ENCODE assay signal across 8 cellular contexts in the genomic region with DNA sequence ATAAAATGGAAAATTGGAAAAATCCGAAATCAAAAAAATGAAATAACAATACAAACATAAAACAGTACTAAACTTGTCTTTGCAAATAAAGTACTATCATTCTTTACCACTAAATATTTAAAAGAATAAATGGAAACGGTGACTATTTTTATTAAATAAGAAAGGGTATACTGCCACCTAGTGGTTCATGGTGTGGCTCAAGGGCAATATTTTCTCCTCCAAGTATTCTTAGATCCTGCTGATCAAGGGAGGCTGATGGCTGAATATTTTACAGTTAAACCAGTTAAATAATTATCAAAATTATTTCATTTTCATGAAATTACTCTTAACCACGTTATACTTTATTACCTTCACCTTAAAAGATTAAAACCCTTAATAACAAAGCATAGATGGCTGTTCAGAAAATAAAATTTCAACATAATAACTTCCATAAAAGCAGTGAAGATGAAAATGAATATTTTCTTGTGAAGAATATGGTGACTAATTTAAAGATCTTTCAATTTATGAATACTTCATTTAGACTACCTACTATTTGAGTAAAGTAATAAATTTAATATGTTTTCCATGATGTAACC.
DNase-seq lines count a peak whose midpoint lies in the region; ATAC-seq, FAIRE-seq and TF ChIP-seq lines count a peak whose summit lies in the region.

No MANE protein-coding gene starts in this region.

- no peak overlapping the region for H2BK15ac ChIP-seq in neuronal stem cell (ENCODE audit: low read length)

- H2AFZ ChIP-seq in neuronal stem cell (ENCODE audit: low read length) = no peak overlapping the region

- no peaks in the 10 kb centered on the region for H3K27me3 ChIP-seq in neuronal stem cell (ENCODE audit: control insufficient read depth in 3 of 3, insufficient read depth in 3 of 3, low read depth in 1 of 3, low read length in 3 of 3)

- H2BK120ac ChIP-seq in neuronal stem cell (ENCODE audit: low read depth, low read length) = no peak overlapping the region

- H4K8ac ChIP-seq in neuronal stem cell (ENCODE audit: low read depth, low read length) = no peak overlapping the region

- H3K18ac ChIP-seq in neuronal stem cell (ENCODE audit: low read length) = no peak overlapping the region

- H3K36me3 ChIP-seq in neuronal stem cell (replicated peaks in 1 of 2; ENCODE audit: control insufficient read depth in 2 of 2, insufficient read depth in 2 of 2, low read length in 2 of 2) = no peaks in the 10 kb centered on the region

- no peak overlapping the region for H2AK5ac ChIP-seq in neuronal stem cell (ENCODE audit: low read depth, low read length)

- H3K23ac ChIP-seq in neuronal stem cell (ENCODE audit: low read depth, low read length, poor library complexity) = no peak overlapping the region

- no peaks in the 10 kb centered on the region for H3K79me1 ChIP-seq in neuronal stem cell (ENCODE audit: low read depth, low read length)

- H3K4me1 ChIP-seq in neuronal stem cell (ENCODE audit: control insufficient read depth in 2 of 2, insufficient read depth in 1 of 2, low read depth in 1 of 2, low read length in 2 of 2) = no peaks in the 10 kb centered on the region

- DNase-seq in GM10266 (ENCODE audit: extremely low spot score) (peak; percentile 17), M059J (ENCODE audit: low read depth) (peak; percentile 52), RPMI8226 (peak; percentile 66), epithelial cell of esophagus (ENCODE audit: low read depth) (peak; percentile 50), neuronal stem cell (ENCODE audit: low spot score) (peak; percentile 39)

- no peak overlapping the region for H2BK12ac ChIP-seq in neuronal stem cell (ENCODE audit: low read length)

- H2BK5ac ChIP-seq in neuronal stem cell (ENCODE audit: low read length) = no peak overlapping the region

- H3K9ac ChIP-seq in neuronal stem cell (ENCODE audit: low read depth, low read length, poor library complexity) = no peak overlapping the region

- H3K4me3 ChIP-seq in epithelial cell of esophagus (ENCODE audit: low read length) (no peak overlapping the region), neuronal stem cell (ENCODE audit: low read length in 2 of 2) (no peak overlapping the region)

- whole genome bisulfite sequencing in neuronal stem cell (ENCODE audit: extremely low coverage in 2 of 2, insufficient read length in 2 of 2, insufficient replicate concordance in 1 of 2), 2 donors = no CpG with 5 or more reads among the region's 3 CpGs

- H3K4ac ChIP-seq in neuronal stem cell (ENCODE audit: low read length) = no peak overlapping the region

- H3K14ac ChIP-seq in neuronal stem cell (ENCODE audit: low read length) = no peak overlapping the region

- no peaks in the 10 kb centered on the region for H3K9me3 ChIP-seq in neuronal stem cell (replicated peaks in 1 of 2; ENCODE audit: control insufficient read depth in 2 of 2, insufficient read depth in 1 of 2, low read depth in 1 of 2, low read length in 2 of 2)

- no peak overlapping the region for H3K27ac ChIP-seq in neuronal stem cell (replicated peaks; ENCODE audit: low read length)

- no peak overlapping the region for H3K4me2 ChIP-seq in neuronal stem cell (ENCODE audit: insufficient read depth, low read length, poor library complexity, severe bottlenecking)

- H4K91ac ChIP-seq in neuronal stem cell (ENCODE audit: low read depth, low read length, poor library complexity) = no peak overlapping the region

- peak; percentile 57 for TF ChIP-seq CTCF in GM10266 (IDR thresholded peaks at IDR 0.05; ENCODE audit: control insufficient read depth, insufficient read depth, low read depth, missing control alignments)
- peak; percentile 62 for TF ChIP-seq CTCF in epithelial cell of esophagus (IDR thresholded peaks at IDR 0.05; ENCODE audit: insufficient read depth, low read depth, low read length, missing control alignments)

- ATAC-seq in HG03439 (IDR thresholded peaks at IDR 0.05; ENCODE audit: unreplicated experiment) (no peak), GM21526 (IDR thresholded peaks at IDR 0.05; ENCODE audit: low FRiP score, unreplicated experiment) (no peak)

- peak; percentile 99 for FAIRE-seq in A204.1 (lab: Jason Lieb, UNC)
